27 cellular contexts compared by ENCODE assay signal in the genomic region with DNA sequence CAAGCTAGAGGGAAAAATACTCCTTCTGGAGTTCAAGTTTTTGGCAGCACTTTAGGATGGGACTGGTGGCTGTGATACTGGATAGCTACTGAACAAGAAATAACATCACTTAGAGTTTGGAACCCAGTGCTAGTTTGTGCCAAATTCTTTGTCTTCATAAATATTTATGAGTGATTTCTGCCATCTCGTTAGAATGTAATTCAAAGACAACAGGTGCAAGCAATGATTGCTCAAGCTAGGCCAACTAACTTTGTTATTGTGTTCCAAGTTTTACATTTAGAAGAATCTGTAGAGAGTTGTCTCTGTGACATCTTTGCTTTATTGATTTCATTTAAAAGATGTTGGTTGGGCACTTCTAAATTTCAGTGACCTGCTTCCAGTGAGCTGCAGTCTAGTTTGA.
"Had no signal": no experiment of that assay in that cellular context is flagged by ENCODE, and none has a peak within 500 bp of the region (broad histone marks: within the 10 kb centered on the region; RNA-seq: fewer than 3 reads in every experiment).

No MANE protein-coding gene starts in this region.

- H3K4me1 ChIP-seq: Peyer's patch had no signal

- H3K27ac Mint-ChIP-seq: activated B cell treated with CpG ODN at 0.5 μM for 24 hours; activated CD8-positive, alpha-beta T cell treated with anti-CD3 and anti-CD28 coated beads for 36 hours; activated naive CD8-positive, alpha-beta T cell treated with anti-CD3 and anti-CD28 coated beads, Interleukin-2, amount 10 ng/mL, durations not matched to agents 7 days and 5 days; T-helper 17 cell had no signal

- H3K9me3 ChIP-seq: adrenal gland, Peyer's patch, SJSA1 had no signal

- H3K36me3 ChIP-seq: adrenal gland, Peyer's patch, SJSA1 had no signal

- H3K27ac ChIP-seq: adrenal gland, Peyer's patch, RWPE1, SJSA1 had no signal

- H3K36me3 Mint-ChIP-seq: activated naive CD8-positive, alpha-beta T cell treated with anti-CD3 and anti-CD28 coated beads, Interleukin-2, amount 10 ng/mL, durations not matched to agents 7 days and 5 days had no signal

- H3K4me3 Mint-ChIP-seq: activated B cell treated with CpG ODN at 0.5 μM for 24 hours; activated CD8-positive, alpha-beta T cell treated with anti-CD3 and anti-CD28 coated beads for 36 hours; activated naive CD8-positive, alpha-beta T cell treated with anti-CD3 and anti-CD28 coated beads, Interleukin-2, amount 10 ng/mL, durations not matched to agents 7 days and 5 days; central memory CD8-positive, alpha-beta T cell; T-helper 17 cell had no signal

- H3K27me3 ChIP-seq: adrenal gland, Peyer's patch, SJSA1 had no signal

- DNase-seq: activated B cell treated with CpG ODN at 0.5 μM for 24 hours; activated CD4-positive, alpha-beta T cell treated with anti-CD3 and anti-CD28 coated beads for 1 hour; activated CD4-positive, alpha-beta T cell treated with anti-CD3 and anti-CD28 coated beads, Interleukin-2, amount 50 U/mL, for 1 hour; activated CD8-positive, alpha-beta memory T cell treated with anti-CD3 and anti-CD28 coated beads, Interleukin-2, amount 50 U/mL, for 48 hours; activated CD8-positive, alpha-beta T cell treated with anti-CD3 and anti-CD28 coated beads for 36 hours; activated naive CD4-positive, alpha-beta T cell treated with anti-CD3 and anti-CD28 coated beads, Interleukin-2, amount 50 U/mL, for 16 hours; activated naive CD8-positive, alpha-beta T cell treated with anti-CD3 and anti-CD28 coated beads, Interleukin-2, amount 10 ng/mL, durations not matched to agents 7 days and 5 days; activated T-cell treated with anti-CD3 and anti-CD28 coated beads, Interleukin-2, amount 50 U/mL, for 1 hour; adrenal gland; aorta; MM.1S; NCI-H1105; NCI-H1436; NCI-H1694 treated with DMSO at 0.1 percent for 48 hours; NCI-H2029 treated with DMSO at 0.1 percent for 48 hours; NCI-H345; NCI-H510A treated with DMSO at 0.1 percent for 48 hours; NCI-H69; NK-92 treated with Interleukin-12 subunit alpha and Interleukin-12 subunit beta, amount 100 ng/mL, for 24 hours; OCI-M1; Peyer's patch; SHP77; T-helper 17 cell; T-helper 9 cell had no signal

- ATAC-seq: activated CD8-positive, alpha-beta T cell treated with anti-CD3 and anti-CD28 coated beads for 36 hours; T-helper 17 cell had no signal

- H3K4me1 Mint-ChIP-seq: activated B cell treated with CpG ODN at 0.5 μM for 24 hours; activated naive CD8-positive, alpha-beta T cell treated with anti-CD3 and anti-CD28 coated beads, Interleukin-2, amount 10 ng/mL, durations not matched to agents 7 days and 5 days; central memory CD8-positive, alpha-beta T cell; T-helper 17 cell had no signal

- H3K4me3 ChIP-seq: adrenal gland, Peyer's patch, SJSA1 had no signal

- H3K27me3 Mint-ChIP-seq: activated B cell treated with CpG ODN at 0.5 μM for 24 hours; activated CD8-positive, alpha-beta T cell treated with anti-CD3 and anti-CD28 coated beads for 36 hours; activated naive CD8-positive, alpha-beta T cell treated with anti-CD3 and anti-CD28 coated beads, Interleukin-2, amount 10 ng/mL, durations not matched to agents 7 days and 5 days; central memory CD8-positive, alpha-beta T cell; T-helper 17 cell had no signal
